ENCODE assay signal across 1 cellular context in genomic region chr1:52553372-52554266, GRCh38.
TF ChIP-seq lines count a peak whose summit lies in the region.

No MANE protein-coding gene starts in this region.

TF ChIP-seq in HepG2, 621 proteins besides CTCF, POLR2A, EP300 and RAD21 (continued from another document and continues in another):
- no peak for TF ChIP-seq ZNF513 (CRISPR knock-in tag; conservative IDR thresholded peaks at IDR 0.05)
- TF ChIP-seq CERS6 (CRISPR knock-in tag; IDR thresholded peaks at IDR 0.05): peak; percentile 34; the same call in 1 of the 2 replicates
- TF ChIP-seq RELA (CRISPR knock-in tag; IDR thresholded peaks at IDR 0.05): 0 out of 2 replicates have a peak, but pooled peaks have one; percentile 34
- TF ChIP-seq ZNF850 (CRISPR knock-in tag; conservative IDR thresholded peaks at IDR 0.05): no peak
- TF ChIP-seq ZNF407 (CRISPR knock-in tag; IDR thresholded peaks at IDR 0.05; ENCODE audit: not compliant biosample characterization): no peak
- peak; percentile 38; the same call in 1 of the 2 replicates for TF ChIP-seq DRAP1 (CRISPR knock-in tag; IDR thresholded peaks at IDR 0.05)
- TF ChIP-seq SP140L (CRISPR knock-in tag; IDR thresholded peaks at IDR 0.05; ENCODE audit: borderline replicate concordance): peak; percentile 47; the same call in 1 of the 2 replicates
- TF ChIP-seq ZHX2 (IDR thresholded peaks at IDR 0.05; ENCODE audit: low read depth): no peak
- 0 out of 2 replicates have a peak, but pooled peaks have one; percentile 40 for TF ChIP-seq ZHX2 (CRISPR knock-in tag; IDR thresholded peaks at IDR 0.05; ENCODE audit: borderline replicate concordance)
- no peak for TF ChIP-seq KDM1A (CRISPR knock-in tag; IDR thresholded peaks at IDR 0.05)
- TF ChIP-seq FOXM1 (CRISPR knock-in tag; IDR thresholded peaks at IDR 0.05): no peak
- TF ChIP-seq ZSCAN31 (CRISPR knock-in tag; IDR thresholded peaks at IDR 0.05; ENCODE audit: low read depth): no peak; the same call in 1 of the 2 replicates
- peak; percentile 53; the same call in 1 of the 2 replicates for TF ChIP-seq ZNF614 (CRISPR knock-in tag; IDR thresholded peaks at IDR 0.05; ENCODE audit: borderline replicate concordance)
- TF ChIP-seq MYC (CRISPR knock-in tag; IDR thresholded peaks at IDR 0.05; ENCODE audit: borderline replicate concordance): peak; percentile 71; the same call in 1 of the 2 replicates
- TF ChIP-seq SOX5 (CRISPR knock-in tag; IDR thresholded peaks at IDR 0.05; ENCODE audit: borderline replicate concordance): 0 out of 2 replicates have a peak, but pooled peaks have one; percentile 19
- no peak for TF ChIP-seq ZNF781 (CRISPR knock-in tag; IDR thresholded peaks at IDR 0.05; ENCODE audit: borderline replicate concordance, not compliant biosample characterization)
- peak; percentile 72; the same call in 1 of the 2 replicates for TF ChIP-seq ZNF510 (CRISPR knock-in tag; IDR thresholded peaks at IDR 0.05; ENCODE audit: low read depth)
- TF ChIP-seq FOXK2 (IDR thresholded peaks at IDR 0.05): no peak
- TF ChIP-seq ZNF704 (CRISPR knock-in tag; IDR thresholded peaks at IDR 0.05; ENCODE audit: borderline replicate concordance): 0 out of 2 replicates have a peak, but pooled peaks have one; percentile 66
- peak; percentile 91 for TF ChIP-seq KAT7 (CRISPR knock-in tag; IDR thresholded peaks at IDR 0.05; ENCODE audit: borderline replicate concordance)
- TF ChIP-seq GZF1 (CRISPR knock-in tag; IDR thresholded peaks at IDR 0.05): no peak
- TF ChIP-seq NFAT5 (CRISPR knock-in tag; IDR thresholded peaks at IDR 0.05): peak; percentile 91
- no peak for TF ChIP-seq HHEX (CRISPR knock-in tag; IDR thresholded peaks at IDR 0.05)
- TF ChIP-seq HOXA5 (CRISPR knock-in tag; IDR thresholded peaks at IDR 0.05): 0 out of 2 replicates have a peak, but pooled peaks have one; percentile 70
- TF ChIP-seq HNRNPLL (IDR thresholded peaks at IDR 0.05; ENCODE audit: low read depth, low read length, poor library complexity, severe bottlenecking): peak; percentile 46
- no peak for TF ChIP-seq ZBTB33 (CRISPR knock-in tag; IDR thresholded peaks at IDR 0.05)
